In the genomic region with DNA sequence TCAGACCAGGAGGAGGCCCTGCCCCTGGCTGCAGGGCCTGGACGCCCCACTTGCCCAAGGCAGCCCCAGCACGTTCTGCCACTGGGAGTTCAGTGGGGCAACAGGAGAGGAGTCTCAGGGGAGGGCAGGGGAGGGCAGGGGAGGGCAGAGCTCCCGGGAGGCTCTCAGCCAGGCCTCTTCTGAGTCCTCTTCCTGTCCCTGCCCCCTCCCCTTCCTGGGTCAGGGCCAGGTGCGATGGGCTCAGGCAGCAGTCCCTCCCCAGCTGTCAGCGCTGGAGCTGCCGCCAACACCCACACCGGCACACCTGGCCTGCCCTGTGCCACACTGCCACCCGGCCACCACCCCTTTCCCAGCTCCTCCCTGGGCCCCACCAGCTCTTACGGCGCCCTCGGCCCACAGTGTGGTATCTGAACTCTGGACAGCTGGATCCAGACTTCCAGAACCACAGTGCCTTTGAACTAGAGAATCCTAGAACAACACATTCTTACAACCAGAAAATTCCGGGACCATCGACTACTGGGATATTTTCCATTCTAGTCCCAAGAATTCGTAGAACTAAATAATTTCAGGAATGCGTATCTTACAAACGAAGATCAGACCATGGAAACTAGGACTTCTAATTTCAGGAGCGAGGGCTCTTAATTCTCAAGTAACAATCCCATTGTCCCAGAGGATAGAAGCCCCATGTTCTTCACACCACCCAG, we compare ENCODE assay signal across 10 cellular contexts. TPM values are rescaled to one million over a fixed set of nuclear protein-coding genes. Genes with fewer than 3 reads are reported as not detected.
DNase-seq lines count a peak whose midpoint lies in the region; ATAC-seq and TF ChIP-seq lines count a peak whose summit lies in the region.
"Had no signal": no experiment of that assay in that cellular context is flagged by ENCODE, and none has a peak within 500 bp of the region (broad histone marks: within the 10 kb centered on the region; RNA-seq: fewer than 3 reads in every experiment).

No MANE protein-coding gene starts in this region.

- H3K9me3 ChIP-seq in left lung (no peaks in the 10 kb centered on the region), tibial nerve (no peaks in the 10 kb centered on the region)

- no peaks in the 10 kb centered on the region; the same call in 1 of the 2 replicates for H3K27me3 Mint-ChIP-seq in WTC11 (ENCODE audit: low read depth)

- intact Hi-C loops in left lung (cut with DNase I), result no loop called here

- POLR2A ChIA-PET in WTC11 (lab: Charles Lee), result interaction anchor here (0.6 kb wide), 1 partner anchor 24 kb away, joined by 4 read pairs; no protein-coding TSS in a partner anchor

- H3K4me1 Mint-ChIP-seq in WTC11, result peaks cover 41% of the 10 kb centered on the region

- no peak overlapping the region for H3K4me3 Mint-ChIP-seq in WTC11

- H3K27me3 ChIP-seq in left lung (peaks cover 0 to 34% of the 10 kb centered on the region in 2 donors), tibial nerve (no peaks in the 10 kb centered on the region)

- peaks cover 6% of the 10 kb centered on the region; the same call in 1 of the 2 replicates for H3K36me3 Mint-ChIP-seq in WTC11

- ATAC-seq in WTC11 (peak; percentile 6; the same call in 1 of the 2 replicates), left lung (peak; percentile 16), HG03280 (IDR thresholded peaks at IDR 0.05; ENCODE audit: unreplicated experiment) (no peak)

- H3K9me3 Mint-ChIP-seq in WTC11, result peaks cover 8% of the 10 kb centered on the region

- H3K4me3 ChIP-seq in left lung (no peak overlapping the region), tibial nerve (no peak overlapping the region)

- H3K27ac ChIP-seq in left lung (peak overlapping the region; percentile 28 to 39), tibial nerve (peak overlapping the region; percentile 46 to 86 (median 75))

- H3K4me1 ChIP-seq in left lung (peaks cover 10 to 52% of the 10 kb centered on the region in 2 donors), tibial nerve (peaks cover 0 to 74% (median 35%) of the 10 kb centered on the region in 4 donors)

- DNase-seq in NCI-H146 (lab: John Stamatoyannopoulos, UW) (peak; percentile 54), NCI-H146 treated with DMSO at 0.1 percent for 48 hours (lab: John Stamatoyannopoulos, UW; ENCODE audit: unreplicated experiment) (no peak), WTC11 (ENCODE audit: low spot score) (no peak), left lung (no peak), tibial nerve (ENCODE audit: low spot score in 2 of 2) (no peak), NCI-H1048 (lab: John Stamatoyannopoulos, UW) (no peak)
- DNase-seq in activated CD4-positive, alpha-beta T cell treated with anti-CD3 and anti-CD28 coated beads for 48 hours, result no peak
- DNase-seq: ACHN, hippocampal formation had no signal

- no peaks in the 10 kb centered on the region for H3K36me3 ChIP-seq in left lung
- H3K36me3 ChIP-seq in tibial nerve, result no peaks in the 10 kb centered on the region

- TF ChIP-seq EP300 in tibial nerve (IDR thresholded peaks at IDR 0.05), result no peak

- no peak for TF ChIP-seq POLR2A in tibial nerve (IDR thresholded peaks at IDR 0.05)

- CTCF ChIA-PET in WTC11 (lab: Charles Lee), result interaction anchor here (0.7 to 4.4 kb wide), 19 partner anchors 9 to 529 kb away, joined by 3 to 30 read pairs (median 4); no protein-coding TSS in a partner anchor

- H3K27ac Mint-ChIP-seq in WTC11, result peak overlapping the region; percentile 96

- WGBS in tibial nerve, 2 donors, result 32 to 46% methylated on average over 16 of the region's 17 CpGs

- no peak for TF ChIP-seq CTCF in WTC11 (IDR thresholded peaks at IDR 0.05)
- no peak for TF ChIP-seq CTCF in left lung (IDR thresholded peaks at IDR 0.05)
- no peak for TF ChIP-seq CTCF in tibial nerve (IDR thresholded peaks at IDR 0.05)

TF ChIP-seq in WTC11, 78 proteins besides CTCF, POLR2A, EP300 and RAD21:
- TF ChIP-seq, protein P1, sequence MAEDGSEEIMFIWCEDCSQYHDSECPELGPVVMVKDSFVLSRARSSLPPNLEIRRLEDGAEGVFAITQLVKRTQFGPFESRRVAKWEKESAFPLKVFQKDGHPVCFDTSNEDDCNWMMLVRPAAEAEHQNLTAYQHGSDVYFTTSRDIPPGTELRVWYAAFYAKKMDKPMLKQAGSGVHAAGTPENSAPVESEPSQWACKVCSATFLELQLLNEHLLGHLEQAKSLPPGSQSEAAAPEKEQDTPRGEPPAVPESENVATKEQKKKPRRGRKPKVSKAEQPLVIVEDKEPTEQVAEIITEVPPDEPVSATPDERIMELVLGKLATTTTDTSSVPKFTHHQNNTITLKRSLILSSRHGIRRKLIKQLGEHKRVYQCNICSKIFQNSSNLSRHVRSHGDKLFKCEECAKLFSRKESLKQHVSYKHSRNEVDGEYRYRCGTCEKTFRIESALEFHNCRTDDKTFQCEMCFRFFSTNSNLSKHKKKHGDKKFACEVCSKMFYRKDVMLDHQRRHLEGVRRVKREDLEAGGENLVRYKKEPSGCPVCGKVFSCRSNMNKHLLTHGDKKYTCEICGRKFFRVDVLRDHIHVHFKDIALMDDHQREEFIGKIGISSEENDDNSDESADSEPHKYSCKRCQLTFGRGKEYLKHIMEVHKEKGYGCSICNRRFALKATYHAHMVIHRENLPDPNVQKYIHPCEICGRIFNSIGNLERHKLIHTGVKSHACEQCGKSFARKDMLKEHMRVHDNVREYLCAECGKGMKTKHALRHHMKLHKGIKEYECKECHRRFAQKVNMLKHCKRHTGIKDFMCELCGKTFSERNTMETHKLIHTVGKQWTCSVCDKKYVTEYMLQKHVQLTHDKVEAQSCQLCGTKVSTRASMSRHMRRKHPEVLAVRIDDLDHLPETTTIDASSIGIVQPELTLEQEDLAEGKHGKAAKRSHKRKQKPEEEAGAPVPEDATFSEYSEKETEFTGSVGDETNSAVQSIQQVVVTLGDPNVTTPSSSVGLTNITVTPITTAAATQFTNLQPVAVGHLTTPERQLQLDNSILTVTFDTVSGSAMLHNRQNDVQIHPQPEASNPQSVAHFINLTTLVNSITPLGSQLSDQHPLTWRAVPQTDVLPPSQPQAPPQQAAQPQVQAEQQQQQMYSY (CRISPR knock-in tag; IDR thresholded peaks at IDR 0.05), result peak; percentile 58; the same call in 1 of the 2 replicates
- TF ChIP-seq, protein P2, sequence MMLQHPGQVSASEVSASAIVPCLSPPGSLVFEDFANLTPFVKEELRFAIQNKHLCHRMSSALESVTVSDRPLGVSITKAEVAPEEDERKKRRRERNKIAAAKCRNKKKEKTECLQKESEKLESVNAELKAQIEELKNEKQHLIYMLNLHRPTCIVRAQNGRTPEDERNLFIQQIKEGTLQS (CRISPR knock-in tag; conservative IDR thresholded peaks at IDR 0.05), result no peak
- TF ChIP-seq GABPB1 (CRISPR knock-in tag; IDR thresholded peaks at IDR 0.05), result 0 out of 2 replicates have a peak, but pooled peaks have one; percentile 19
- TF ChIP-seq NFE2L1 (CRISPR knock-in tag; IDR thresholded peaks at IDR 0.05), result no peak

RNA-seq across cellular contexts. Expression of a gene that starts 21.8 kb away (rescaled TPM):
- total RNA-seq in WTC11 (2021) (3,009 to 3,279 TPM (median 3,249 TPM) in 3 replicates), left lung (1,000 to 10,000 TPM; 1,506 to 1,575 TPM), tibial nerve (1,000 to 10,000 TPM; 1,869 to 2,331 (median 1,970) TPM)

RNA-seq across cellular contexts. Expression of a gene that starts 52.1 kb away (rescaled TPM):
- total RNA-seq in WTC11 (2021), result 26.5 to 35.3 TPM (median 28.7 TPM) in 3 replicates
- total RNA-seq in left lung, result 1 to 10 TPM; 5.5 to 7.2 TPM
- 10 to 100 TPM; 21.1 to 32.8 (median 25.5) TPM for total RNA-seq in tibial nerve

RNA-seq across cellular contexts. Expression of a gene that starts 52.9 kb away (rescaled TPM):
- 6.8 to 9.2 TPM (median 7.7 TPM) in 3 replicates for total RNA-seq in WTC11 (2021)
- 10 to 100 TPM; 21.9 to 28.2 TPM for total RNA-seq in left lung
- total RNA-seq in tibial nerve, result 10 to 100 TPM in 2 of 4 donors, 1 to 10 TPM in 2; 7.5 to 22.2 (median 10.2) TPM
